21 cellular contexts compared by ENCODE assay signal in the genomic region with DNA sequence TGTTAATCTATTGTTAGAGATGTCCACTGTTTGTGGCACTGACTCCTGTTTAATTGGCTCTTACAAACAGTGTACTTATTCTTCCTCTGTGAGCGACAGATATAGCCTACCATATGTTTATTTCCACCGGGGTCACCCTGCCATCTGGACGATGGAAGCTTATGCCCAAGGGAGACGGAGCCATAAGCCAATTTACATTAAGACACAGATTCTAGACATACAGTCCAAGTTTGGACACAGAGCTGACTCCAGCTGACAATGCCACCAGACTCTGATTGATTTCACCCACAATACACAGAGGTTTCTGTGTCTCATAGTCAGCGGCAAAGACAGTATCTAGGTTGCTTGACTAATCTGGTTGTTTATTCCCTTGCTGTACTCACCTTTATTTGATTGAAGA.
"Had no signal": no experiment of that assay in that cellular context is flagged by ENCODE, and none has a peak within 500 bp of the region (broad histone marks: within the 10 kb centered on the region; RNA-seq: fewer than 3 reads in every experiment).

No MANE protein-coding gene starts in this region.

- H3K27ac ChIP-seq: colonic mucosa, esophagus squamous epithelium, gastrocnemius medialis, neural progenitor cell, prostate gland, upper lobe of right lung had no signal

- ATAC-seq: gastrocnemius medialis; left ventricle myocardium superior; naive thymus-derived CD8-positive, alpha-beta T cell; right cardiac atrium; upper lobe of right lung had no signal

- H3K4me3 ChIP-seq: colonic mucosa, esophagus squamous epithelium, gastrocnemius medialis, neural progenitor cell, prostate gland, upper lobe of right lung had no signal

- H3K27me3 ChIP-seq: colonic mucosa, esophagus squamous epithelium, gastrocnemius medialis, neural progenitor cell, upper lobe of right lung had no signal

- H3K36me3 ChIP-seq: colonic mucosa, esophagus squamous epithelium, gastrocnemius medialis, neural progenitor cell, prostate gland, upper lobe of right lung had no signal

- DNase-seq: activated CD4-positive, alpha-beta memory T cell treated with anti-CD3 and anti-CD28 coated beads for 36 hours; activated CD4-positive, alpha-beta T cell treated with anti-CD3 and anti-CD28 coated beads for 48 hours; activated CD4-positive, CD25-positive, alpha-beta regulatory T cell; activated naive CD4-positive, alpha-beta T cell treated with Interleukin-2 at 50 U/mL for 16 hours; activated naive CD8-positive, alpha-beta T cell treated with anti-CD3 and anti-CD28 coated beads for 36 hours; activated T-cell treated with anti-CD3 and anti-CD28 coated beads, Interleukin-2, amount 50 U/mL, for 48 hours; central memory CD4-positive, alpha-beta T cell; colonic mucosa; esophagus squamous epithelium; gastrocnemius medialis; head of caudate nucleus; hypothalamus; left ventricle myocardium superior; mammary epithelial cell; naive thymus-derived CD8-positive, alpha-beta T cell; right cardiac atrium; stimulated activated CD4-positive, alpha-beta T cell treated with anti-CD3 and anti-CD28 coated beads, Interleukin-4, amount 100 ng/mL, for 24 hours; stimulated activated naive CD4-positive, alpha-beta T cell treated with Interleukin-2 at 50 U/mL for 16 hours; upper lobe of right lung had no signal

- H3K9me3 ChIP-seq: colonic mucosa, esophagus squamous epithelium, gastrocnemius medialis, prostate gland, upper lobe of right lung had no signal
